ENCODE assay signal across 1 cellular context in the genomic region with DNA sequence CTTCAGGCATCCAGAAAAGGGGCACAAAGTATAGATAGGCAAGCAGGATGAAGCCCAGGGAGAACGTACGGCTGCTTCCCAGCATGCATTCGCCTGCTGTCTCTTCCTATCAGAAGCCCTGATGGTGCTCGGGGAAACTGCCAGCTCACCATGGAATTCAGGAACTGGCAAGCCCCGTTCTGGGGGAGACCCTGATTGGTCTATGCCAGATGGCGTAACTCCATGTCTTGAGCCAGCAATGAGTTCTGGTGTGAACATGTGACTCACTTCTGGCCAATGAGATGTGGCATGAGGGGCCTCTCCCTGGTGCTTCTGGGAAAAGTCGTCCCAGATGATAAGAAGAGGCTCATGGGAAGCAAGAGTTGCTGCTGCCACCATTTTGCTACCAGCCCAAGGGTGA.
TF ChIP-seq lines count a peak whose summit lies in the region.

No MANE protein-coding gene starts in this region.

TF ChIP-seq in H1, 55 proteins besides CTCF, POLR2A, EP300 and RAD21:
- TF ChIP-seq SIN3A (conservative IDR thresholded peaks at IDR 0.05 in 1 of 2, IDR thresholded peaks at IDR 0.05 in 1 of 2; ENCODE audit: low read depth in 1 of 2, low read length in 2 of 2) (no peak), NANOG (IDR thresholded peaks at IDR 0.05; ENCODE audit: insufficient read depth, low read depth, low read length, poor library complexity, severe bottlenecking) (no peak), TCF12 (IDR thresholded peaks at IDR 0.05; ENCODE audit: low read depth, low read length) (no peak), SIRT6 (IDR thresholded peaks at IDR 0.05; ENCODE audit: low read length) (no peak), EGR1 (IDR thresholded peaks at IDR 0.05; ENCODE audit: borderline replicate concordance, low read depth, low read length) (no peak), MAFK (IDR thresholded peaks at IDR 0.05; ENCODE audit: low read depth, low read length) (no peak), SRF (IDR thresholded peaks at IDR 0.05; ENCODE audit: low read depth, low read length) (no peak), BACH1 (IDR thresholded peaks at IDR 0.05; ENCODE audit: low read length) (no peak), CHD1 (IDR thresholded peaks at IDR 0.05; ENCODE audit: low read depth, low read length) (no peak)
